Comparison of ENCODE assay signal across 16 cellular contexts in genomic region chr1:212962509-212962908, GRCh38.
"Had no signal": no experiment of that assay in that cellular context is flagged by ENCODE, and none has a peak within 500 bp of the region (broad histone marks: within the 10 kb centered on the region; RNA-seq: fewer than 3 reads in every experiment).

No MANE protein-coding gene starts in this region.

- DNase-seq: activated CD4-positive, alpha-beta T cell treated with anti-CD3 and anti-CD28 coated beads, Interleukin-2, amount 10 ng/mL, durations not matched to agents 7 days and 5 days; activated CD8-positive, alpha-beta memory T cell treated with anti-CD3 and anti-CD28 coated beads, Interleukin-2, amount 50 U/mL, for 48 hours; activated effector memory CD4-positive, alpha-beta T cell treated with Interleukin-2 at 50 U/mL for 16 hours; activated naive CD4-positive, alpha-beta T cell treated with anti-CD3 and anti-CD28 coated beads, Interleukin-2, amount 50 U/mL, for 16 hours; activated T-cell treated with anti-CD3 and anti-CD28 coated beads, Interleukin-2, amount 50 U/mL, for 48 hours; erythroblast; foreskin melanocyte; kidney; left ventricle myocardium inferior; mammary epithelial cell; naive B cell; stimulated activated CD4-positive, alpha-beta T cell treated with anti-CD3 and anti-CD28 coated beads, Interleukin-12 subunit alpha, Interleukin-12 subunit beta, amount 100 ng/mL, for 4 hours; stimulated activated CD4-positive, alpha-beta T cell treated with anti-CD3 and anti-CD28 coated beads, Interleukin-1b, Interleukin-23, amount 100 ng/mL, for 48 hours; stimulated activated naive CD4-positive, alpha-beta T cell treated with Interleukin-2 at 50 U/mL for 16 hours; T1000 had no signal

- ATAC-seq: activated CD4-positive, CD25-positive, alpha-beta regulatory T cell treated with anti-CD3 and anti-CD28 coated beads, Interleukin-2, amount 50 U/mL, for 24 hours had no signal
